Comparison of ENCODE assay signal across 13 cellular contexts in the genomic region with DNA sequence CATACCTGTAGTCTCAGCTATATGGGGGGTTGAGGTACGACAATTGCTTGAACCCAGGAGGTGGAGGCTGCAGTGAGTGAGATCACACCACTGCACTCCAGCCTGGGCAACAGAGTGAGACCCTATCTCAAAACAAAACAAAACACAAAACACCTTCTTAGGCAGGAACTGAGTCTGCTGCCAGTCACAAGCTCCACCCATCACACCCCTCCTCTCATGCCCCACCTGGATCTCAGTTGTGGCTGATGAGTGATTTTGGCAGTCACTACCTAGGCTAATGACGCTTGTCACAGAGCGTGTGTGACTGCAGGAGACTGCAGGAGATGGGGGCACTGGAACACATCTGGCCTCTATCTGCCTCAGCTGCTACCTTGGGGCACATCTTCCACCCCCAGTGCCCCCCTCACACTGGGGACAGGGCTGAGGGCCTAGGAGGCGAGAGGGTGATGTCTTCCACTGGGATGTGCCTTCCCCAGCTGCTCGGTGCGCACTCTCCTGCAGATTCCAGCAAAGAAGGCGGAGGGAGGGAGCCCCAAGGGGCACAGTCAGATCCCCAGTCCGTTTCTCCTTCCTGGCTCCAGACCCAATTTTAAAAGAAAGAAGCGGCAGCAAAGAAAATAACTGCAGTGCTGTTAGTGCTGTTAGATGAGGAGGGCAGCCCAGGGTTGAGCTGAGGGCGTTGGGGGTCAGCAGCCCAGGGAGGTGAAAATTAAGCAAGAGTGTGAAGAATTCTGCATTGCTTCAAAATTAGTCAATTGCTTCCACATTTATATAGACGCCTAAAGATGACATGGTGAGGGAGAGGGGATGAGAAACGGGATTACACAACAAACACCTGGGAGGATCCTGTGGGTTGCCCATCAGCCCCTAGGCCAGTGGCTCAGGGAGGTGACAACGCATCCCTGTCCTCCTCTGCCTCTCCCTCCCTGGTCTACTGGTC.
A peak's percentile ranks its signal among the peaks of the same experiment; 100 is the strongest.
DNase-seq lines count a peak whose midpoint lies in the region; ATAC-seq and TF ChIP-seq lines count a peak whose summit lies in the region.
"Had no signal": no experiment of that assay in that cellular context is flagged by ENCODE, and none has a peak within 500 bp of the region (broad histone marks: within the 10 kb centered on the region; RNA-seq: fewer than 3 reads in every experiment).

No MANE protein-coding gene starts in this region.

- H3K4me3 ChIP-seq in esophagus muscularis mucosa (no peak overlapping the region), uterus (no peak overlapping the region), Peyer's patch (no peak overlapping the region)
- H3K4me3 ChIP-seq: stomach had no signal

- H3K27me3 Mint-ChIP-seq in activated T-cell treated with anti-CD3 and anti-CD28 coated beads, Interleukin-2, amount 50 U/mL, for 72 hours (ENCODE audit: low read depth), result no peaks in the 10 kb centered on the region

- peak overlapping the region in 3 of 4 donors; percentile 7 to 20 (median 8) for H3K27ac ChIP-seq in esophagus muscularis mucosa (replicated peaks in 1 of 4)
- H3K27ac ChIP-seq in uterus, result peak overlapping the region in 1 of 2 donors; percentile 41
- no peak overlapping the region for H3K27ac ChIP-seq in Peyer's patch
- H3K27ac ChIP-seq: C4-2B, stomach had no signal

- peak; percentile 46 to 62 for DNase-seq in activated T-cell treated with anti-CD3 and anti-CD28 coated beads, Interleukin-2, amount 50 U/mL, for 72 hours
- DNase-seq in activated T-cell treated with anti-CD3 and anti-CD28 coated beads for 4 hours, result no peak
- peak; percentile 36 for DNase-seq in NCI-H69 (lab: John Stamatoyannopoulos, UW)
- no peak for DNase-seq in esophagus muscularis mucosa (ENCODE audit: extremely low spot score)
- no peak for DNase-seq in stimulated activated naive CD8-positive, alpha-beta T cell treated with anti-CD3 and anti-CD28 coated beads, Interleukin-15, Interleukin-2, amounts not matched to agents 100 U/mL and 50 U/mL, for 24 hours
- no peak for DNase-seq in uterus
- no peak for DNase-seq in Peyer's patch
- DNase-seq in NCI-H510A treated with DMSO at 0.1 percent for 48 hours (lab: John Stamatoyannopoulos, UW), result no peak
- DNase-seq: stimulated activated CD4-positive, alpha-beta T cell treated with anti-CD3 and anti-CD28 coated beads, Interleukin-2, amount 100 ng/mL, for 24 hours; stomach had no signal

- H3K36me3 Mint-ChIP-seq in activated T-cell treated with anti-CD3 and anti-CD28 coated beads, Interleukin-2, amount 50 U/mL, for 72 hours (ENCODE audit: insufficient read depth in 2 of 2), result no peaks in the 10 kb centered on the region
- H3K36me3 Mint-ChIP-seq: mesothelial cell of epicardium had no signal

- no peaks in the 10 kb centered on the region for H3K9me3 Mint-ChIP-seq in activated T-cell treated with anti-CD3 and anti-CD28 coated beads, Interleukin-2, amount 50 U/mL, for 72 hours
- H3K9me3 Mint-ChIP-seq: mesothelial cell of epicardium had no signal

- H3K9me3 ChIP-seq in esophagus muscularis mucosa (no peaks in the 10 kb centered on the region), uterus (no peaks in the 10 kb centered on the region), Peyer's patch (no peaks in the 10 kb centered on the region)
- H3K9me3 ChIP-seq: stomach had no signal

- no peak for TF ChIP-seq EP300 in esophagus muscularis mucosa (IDR thresholded peaks at IDR 0.05)

- TF ChIP-seq POLR2A in esophagus muscularis mucosa (IDR thresholded peaks at IDR 0.05; ENCODE audit: low read depth) (no peak), uterus (IDR thresholded peaks at IDR 0.05) (no peak), Peyer's patch (IDR thresholded peaks at IDR 0.05) (no peak)

- peaks cover 55 to 71% (median 68%) of the 10 kb centered on the region in 4 donors for H3K4me1 ChIP-seq in esophagus muscularis mucosa
- peaks cover 6 to 10% of the 10 kb centered on the region in 2 donors for H3K4me1 ChIP-seq in uterus
- peaks cover 0 to 16% (median 0%) of the 10 kb centered on the region in 4 donors for H3K4me1 ChIP-seq in Peyer's patch

- H3K27me3 ChIP-seq in esophagus muscularis mucosa (no peaks in the 10 kb centered on the region), uterus (no peaks in the 10 kb centered on the region), Peyer's patch (no peaks in the 10 kb centered on the region)
- H3K27me3 ChIP-seq: stomach had no signal

- H3K4me1 Mint-ChIP-seq in activated T-cell treated with anti-CD3 and anti-CD28 coated beads, Interleukin-2, amount 50 U/mL, for 72 hours (ENCODE audit: low read depth), result peaks cover 11% of the 10 kb centered on the region

- intact Hi-C loops in esophagus muscularis mucosa (cut with DNase I), result no loop called here
- intact Hi-C loops in uterus (cut with DNase I; ENCODE audit: low total_unique reads), result no loop called here

- TF ChIP-seq CTCF in esophagus muscularis mucosa (IDR thresholded peaks at IDR 0.05) (no peak), uterus (IDR thresholded peaks at IDR 0.05) (no peak), Peyer's patch (IDR thresholded peaks at IDR 0.05) (no peak)

- ATAC-seq in activated T-cell treated with anti-CD3 and anti-CD28 coated beads, Interleukin-2, amount 50 U/mL, for 72 hours (replicated peaks in 1 of 2), result peak; percentile 97
- ATAC-seq in stimulated activated naive CD8-positive, alpha-beta T cell treated with anti-CD3 and anti-CD28 coated beads, Interleukin-15, Interleukin-2, amounts not matched to agents 100 U/mL and 50 U/mL, for 24 hours, result peak; percentile 78

- no peak overlapping the region for H3K4me3 Mint-ChIP-seq in activated T-cell treated with anti-CD3 and anti-CD28 coated beads, Interleukin-2, amount 50 U/mL, for 72 hours
- H3K4me3 Mint-ChIP-seq: mesothelial cell of epicardium had no signal

- 67% methylated on average over 12 of the region's 13 CpGs for WGBS in esophagus muscularis mucosa

- no peak overlapping the region for H3K27ac Mint-ChIP-seq in activated T-cell treated with anti-CD3 and anti-CD28 coated beads, Interleukin-2, amount 50 U/mL, for 72 hours
- H3K27ac Mint-ChIP-seq: mesothelial cell of epicardium, progenitor cell of endocrine pancreas had no signal

- no peaks in the 10 kb centered on the region for H3K36me3 ChIP-seq in esophagus muscularis mucosa
- H3K36me3 ChIP-seq in uterus, result no peaks in the 10 kb centered on the region
- H3K36me3 ChIP-seq in Peyer's patch, result no peaks in the 10 kb centered on the region
- H3K36me3 ChIP-seq: stomach had no signal

Comparison
In these comparisons a context has a peak if more than half of its experiments do, and no peak if none do; other contexts are left out.
1. DNase-seq: peak in activated T-cell treated with anti-CD3 and anti-CD28 coated beads, Interleukin-2, amount 50 U/mL, for 72 hours (2 of 2) and NCI-H69 (single experiment); none in activated T-cell treated with anti-CD3 and anti-CD28 coated beads for 4 hours (single experiment), esophagus muscularis mucosa (single experiment), stimulated activated naive CD8-positive, alpha-beta T cell treated with anti-CD3 and anti-CD28 coated beads, Interleukin-15, Interleukin-2, amounts not matched to agents 100 U/mL and 50 U/mL, for 24 hours (single experiment), uterus (0 of 2), Peyer's patch (0 of 3) and NCI-H510A treated with DMSO at 0.1 percent for 48 hours (single experiment).
2. H3K27ac ChIP-seq: peak in esophagus muscularis mucosa (3 of 4); none in Peyer's patch (0 of 4).